8 cellular contexts compared by ENCODE assay signal in genomic region chr1:27145934-27146354, GRCh38. TPM values are rescaled to one million over a fixed set of nuclear protein-coding genes. Genes with fewer than 3 reads are reported as not detected.
DNase-seq lines count a peak whose midpoint lies in the region; ATAC-seq and TF ChIP-seq lines count a peak whose summit lies in the region.

No MANE protein-coding gene starts in this region.

- TF ChIP-seq POLR2A in Peyer's patch (IDR thresholded peaks at IDR 0.05) = no peak

- H3K4me3 Mint-ChIP-seq in stimulated activated naive CD8-positive, alpha-beta T cell treated with anti-CD3 and anti-CD28 coated beads, Interleukin-15, amount 100 ng/mL, for 72 hours = no peak overlapping the region

- TF ChIP-seq CTCF in Peyer's patch (IDR thresholded peaks at IDR 0.05) (no peak), fibroblast of pulmonary artery (IDR thresholded peaks at IDR 0.05; ENCODE audit: low read length, missing control alignments) (no peak)

- no peaks in the 10 kb centered on the region for H3K9me3 Mint-ChIP-seq in stimulated activated naive CD8-positive, alpha-beta T cell treated with anti-CD3 and anti-CD28 coated beads, Interleukin-15, amount 100 ng/mL, for 72 hours

- H3K4me1 Mint-ChIP-seq in stimulated activated naive CD8-positive, alpha-beta T cell treated with anti-CD3 and anti-CD28 coated beads, Interleukin-15, amount 100 ng/mL, for 72 hours = peaks cover 72% of the 10 kb centered on the region

- H3K27me3 ChIP-seq in BLaER1 (no peaks in the 10 kb centered on the region), Peyer's patch (no peaks in the 10 kb centered on the region)

- no peak overlapping the region for H3K27ac Mint-ChIP-seq in stimulated activated naive CD8-positive, alpha-beta T cell treated with anti-CD3 and anti-CD28 coated beads, Interleukin-15, amount 100 ng/mL, for 72 hours

- DNase-seq in Peyer's patch (no peak), fibroblast of pulmonary artery (ENCODE audit: low read depth) (peak; percentile 73), posterior cingulate gyrus (peak in 7 of 10 donors; percentile 26 to 94 (median 68)), NK-92 (lab: John Stamatoyannopoulos, UW; ENCODE audit: unreplicated experiment) (no peak)
- DNase-seq in stimulated activated naive CD8-positive, alpha-beta T cell treated with anti-CD3 and anti-CD28 coated beads, Interleukin-15, amount 100 ng/mL, for 72 hours = no peak

- H3K27me3 Mint-ChIP-seq in stimulated activated naive CD8-positive, alpha-beta T cell treated with anti-CD3 and anti-CD28 coated beads, Interleukin-15, amount 100 ng/mL, for 72 hours = no peaks in the 10 kb centered on the region

- peaks cover 30% of the 10 kb centered on the region for H4K20me1 ChIP-seq in BLaER1

- H3K9me3 ChIP-seq in BLaER1 = no peaks in the 10 kb centered on the region
- H3K9me3 ChIP-seq in Peyer's patch = no peaks in the 10 kb centered on the region

- no peak overlapping the region for H3K4me3 ChIP-seq in BLaER1
- no peak overlapping the region for H3K4me3 ChIP-seq in Peyer's patch
- H3K4me3 ChIP-seq in fibroblast of pulmonary artery (replicated peaks; ENCODE audit: low read depth, low read length) = no peak overlapping the region

- intact Hi-C loops in posterior cingulate gyrus (cut with DNase I) = no loop called here

- peak overlapping the region; percentile 32 for H3K9ac ChIP-seq in BLaER1

- no peak overlapping the region for H3K4me2 ChIP-seq in BLaER1

- H3K4me1 ChIP-seq in BLaER1 (peaks cover 47% of the 10 kb centered on the region), Peyer's patch (peaks cover 0 to 71% (median 8%) of the 10 kb centered on the region in 4 donors)

- H3K36me3 ChIP-seq in BLaER1 (no peaks in the 10 kb centered on the region; the same call in 1 of the 2 replicates), Peyer's patch (no peaks in the 10 kb centered on the region)

- ATAC-seq in HG03025 (IDR thresholded peaks at IDR 0.05; ENCODE audit: low FRiP score, unreplicated experiment) (no peak), GM18502 (IDR thresholded peaks at IDR 0.05; ENCODE audit: poor library complexity, unreplicated experiment) (no peak)
- no peak for ATAC-seq in stimulated activated naive CD8-positive, alpha-beta T cell treated with anti-CD3 and anti-CD28 coated beads, Interleukin-15, amount 100 ng/mL, for 72 hours

- no peak overlapping the region for H3K27ac ChIP-seq in BLaER1
- H3K27ac ChIP-seq in Peyer's patch = peak overlapping the region in 3 of 4 donors; percentile 42 to 82 (median 66)

RNA-seq across cellular contexts. Expression of gene SLC9A1, which starts 9.0 kb away (rescaled TPM):
- 10 to 100 TPM in 3 of 4 donors, 1 to 10 TPM in 1; 5.8 to 68.3 (median 48.2) TPM for total RNA-seq in Peyer's patch

Comparison
In these comparisons a context has a peak if more than half of its experiments do, and no peak if none do; other contexts are left out.
1. DNase-seq: peak in fibroblast of pulmonary artery (single experiment) and posterior cingulate gyrus (7 of 10); none in Peyer's patch (0 of 3), NK-92 (single experiment) and stimulated activated naive CD8-positive, alpha-beta T cell treated with anti-CD3 and anti-CD28 coated beads, Interleukin-15, amount 100 ng/mL, for 72 hours (0 of 2).